ENCODE assay signal across 13 cellular contexts in genomic region chr3:192825191-192825590, GRCh38.
"Had no signal": no experiment of that assay in that cellular context is flagged by ENCODE, and none has a peak within 500 bp of the region (broad histone marks: within the 10 kb centered on the region; RNA-seq: fewer than 3 reads in every experiment).

No MANE protein-coding gene starts in this region.

- H3K9me3 Mint-ChIP-seq: activated T-helper 1 cell treated with anti-CD3 and anti-CD28 coated beads, Interleukin-12 subunit alpha, Interleukin-12 subunit beta, Interleukin-2, Interleukin-4 antibody, amounts not matched to agents 30 ng/mL and 10 ng/mL and 1 ng/mL, durations not matched to agents 14 hours and 24 hours and 36 hours; nephron progenitor cell had no signal

- H3K4me3 Mint-ChIP-seq: activated CD8-positive, alpha-beta T cell treated with anti-CD3 and anti-CD28 coated beads, Interleukin-2, amount 10 ng/mL, durations not matched to agents 7 days and 5 days; activated naive CD8-positive, alpha-beta T cell treated with anti-CD3 and anti-CD28 coated beads, Interleukin-2, amount 50 U/mL, for 24 hours; activated T-helper 1 cell treated with anti-CD3 and anti-CD28 coated beads, Interleukin-12 subunit alpha, Interleukin-12 subunit beta, Interleukin-2, Interleukin-4 antibody, amounts not matched to agents 30 ng/mL and 10 ng/mL and 1 ng/mL, durations not matched to agents 14 hours and 24 hours and 36 hours; nephron progenitor cell; T-cell had no signal

- ATAC-seq: activated CD8-positive, alpha-beta T cell treated with anti-CD3 and anti-CD28 coated beads, Interleukin-2, amount 10 ng/mL, durations not matched to agents 7 days and 5 days; activated naive CD8-positive, alpha-beta T cell treated with anti-CD3 and anti-CD28 coated beads, Interleukin-2, amount 50 U/mL, for 24 hours; T-cell had no signal

- H3K4me3 ChIP-seq: cardiac muscle cell had no signal

- DNase-seq: activated CD4-positive, alpha-beta T cell treated with anti-CD3 and anti-CD28 coated beads for 4 hours; activated CD8-positive, alpha-beta T cell treated with anti-CD3 and anti-CD28 coated beads, Interleukin-2, amount 10 ng/mL, durations not matched to agents 7 days and 5 days; activated naive CD4-positive, alpha-beta T cell; activated naive CD8-positive, alpha-beta T cell treated with anti-CD3 and anti-CD28 coated beads, Interleukin-2, amount 50 U/mL, for 24 hours; effector CD8-positive, alpha-beta T cell; hypothalamus; nephron progenitor cell; stimulated activated CD4-positive, alpha-beta T cell treated with anti-CD3 and anti-CD28 coated beads, Interleukin-4, amount 100 ng/mL, for 4 hours; T-cell; T1000 had no signal

- H3K27me3 Mint-ChIP-seq: activated naive CD8-positive, alpha-beta T cell treated with anti-CD3 and anti-CD28 coated beads, Interleukin-2, amount 50 U/mL, for 24 hours; T-cell had no signal

- H3K27ac Mint-ChIP-seq: activated CD8-positive, alpha-beta T cell treated with anti-CD3 and anti-CD28 coated beads, Interleukin-2, amount 10 ng/mL, durations not matched to agents 7 days and 5 days; activated naive CD8-positive, alpha-beta T cell treated with anti-CD3 and anti-CD28 coated beads, Interleukin-2, amount 50 U/mL, for 24 hours; activated T-helper 1 cell treated with anti-CD3 and anti-CD28 coated beads, Interleukin-12 subunit alpha, Interleukin-12 subunit beta, Interleukin-2, Interleukin-4 antibody, amounts not matched to agents 30 ng/mL and 10 ng/mL and 1 ng/mL, durations not matched to agents 14 hours and 24 hours and 36 hours; nephron progenitor cell; T-cell had no signal

- H3K27ac ChIP-seq: cardiac muscle cell, epithelial cell of prostate had no signal

- H3K36me3 ChIP-seq: cardiac muscle cell had no signal
